2 cellular contexts compared by ENCODE assay signal in genomic region chr16:9257843-9258242, GRCh38.
TF ChIP-seq lines count a peak whose summit lies in the region.

No MANE protein-coding gene starts in this region.

TF ChIP-seq in H1, 55 proteins besides CTCF, POLR2A, EP300 and RAD21:
- TF ChIP-seq TAF1 (IDR thresholded peaks at IDR 0.05; ENCODE audit: low read depth, low read length) (no peak), JUND (IDR thresholded peaks at IDR 0.05; ENCODE audit: low read length) (no peak), CHD2 (IDR thresholded peaks at IDR 0.05; ENCODE audit: low read length) (no peak), HDAC6 (IDR thresholded peaks at IDR 0.05; ENCODE audit: low read depth, low read length) (no peak), JUN (IDR thresholded peaks at IDR 0.05; ENCODE audit: low read depth, low read length) (no peak), GABPA (IDR thresholded peaks at IDR 0.05; ENCODE audit: borderline replicate concordance, insufficient read depth, low read length) (no peak), RXRA (IDR thresholded peaks at IDR 0.05; ENCODE audit: insufficient read depth, low read depth, low read length) (no peak), CREB1 (IDR thresholded peaks at IDR 0.05) (no peak), SIRT6 (IDR thresholded peaks at IDR 0.05; ENCODE audit: low read length) (no peak), BRCA1 (IDR thresholded peaks at IDR 0.05; ENCODE audit: low read depth, low read length) (no peak), CBX5 (IDR thresholded peaks at IDR 0.05; ENCODE audit: low read depth, low read length) (no peak), SAP30 (IDR thresholded peaks at IDR 0.05; ENCODE audit: insufficient read depth, insufficient replicate concordance, low read length) (no peak), PHF8 (conservative IDR thresholded peaks at IDR 0.05; ENCODE audit: low read depth, low read length) (no peak), RFX5 (IDR thresholded peaks at IDR 0.05; ENCODE audit: borderline replicate concordance, low read depth, low read length) (no peak), ZNF274 (IDR thresholded peaks at IDR 0.05; ENCODE audit: borderline replicate concordance, extremely low read depth, low read length) (no peak), CBX8 (IDR thresholded peaks at IDR 0.05; ENCODE audit: borderline replicate concordance, low read depth, low read length) (no peak), SIX5 (IDR thresholded peaks at IDR 0.05; ENCODE audit: low read depth, low read length) (no peak), NRF1 (IDR thresholded peaks at IDR 0.05; ENCODE audit: low read depth, low read length) (no peak)

TF ChIP-seq in liver, 16 proteins besides CTCF, POLR2A, EP300 and RAD21:
- TF ChIP-seq EGR1 (IDR thresholded peaks at IDR 0.05; ENCODE audit: low read depth in 2 of 2), result no peak
- TF ChIP-seq HNF4A (conservative IDR thresholded peaks at IDR 0.05), result peak; percentile 74 to 86
- peak; percentile 28 for TF ChIP-seq SP1 (IDR thresholded peaks at IDR 0.05)
- no peak for TF ChIP-seq MAX (IDR thresholded peaks at IDR 0.05)
- TF ChIP-seq RXRA (IDR thresholded peaks at IDR 0.05), result peak; percentile 33 to 60
- TF ChIP-seq ATF3 (IDR thresholded peaks at IDR 0.05), result no peak
- TF ChIP-seq HNF4G (IDR thresholded peaks at IDR 0.05), result peak; percentile 59
